ENCODE assay signal across 1 cellular context in genomic region chr17:17677299-17678040, GRCh38.
A peak's percentile ranks its signal among the peaks of the same experiment; 100 is the strongest.
TF ChIP-seq lines count a peak whose summit lies in the region.

No MANE protein-coding gene starts in this region.

TF ChIP-seq in H1, 55 proteins besides CTCF, POLR2A, EP300 and RAD21:
- TF ChIP-seq KDM1A (IDR thresholded peaks at IDR 0.05; ENCODE audit: borderline replicate concordance, low read length) (0 out of 2 replicates have a peak, but pooled peaks have one; percentile 38), HDAC6 (IDR thresholded peaks at IDR 0.05; ENCODE audit: low read depth, low read length) (no peak)
